28 cellular contexts compared by ENCODE assay signal in the genomic region with DNA sequence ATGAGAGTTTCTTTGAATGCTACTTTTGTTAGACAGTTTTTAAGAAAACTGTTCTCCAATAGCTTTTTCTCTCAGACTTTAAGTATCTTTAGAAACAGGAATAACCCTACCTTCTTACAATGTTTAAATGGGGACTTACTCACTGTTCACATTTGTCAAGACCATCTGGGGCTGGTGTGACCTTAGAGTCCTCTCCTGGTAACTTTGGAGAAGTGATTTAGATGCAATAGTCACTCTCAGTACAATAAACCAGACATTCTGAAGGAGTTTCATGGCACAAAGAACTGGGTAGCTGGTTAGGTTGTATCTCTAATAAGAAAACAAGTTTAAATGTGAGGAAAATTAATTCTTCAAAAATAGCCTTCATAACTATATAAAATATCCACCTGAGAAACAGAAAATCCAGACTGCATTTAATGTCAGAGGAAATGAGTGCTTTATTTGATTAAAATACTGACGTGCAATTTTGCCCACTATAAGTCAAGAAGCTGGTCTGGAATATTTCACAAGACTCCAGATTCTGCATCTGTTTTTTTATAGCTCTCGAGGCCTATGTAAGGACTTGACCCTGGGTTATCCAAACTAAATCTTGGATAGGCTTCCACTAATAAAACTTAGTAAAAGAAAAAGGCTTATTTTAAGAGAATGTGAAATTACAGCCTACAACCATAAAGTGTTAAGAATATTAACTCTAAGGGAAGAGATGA.
DNase-seq lines count a peak whose midpoint lies in the region; FAIRE-seq and TF ChIP-seq lines count a peak whose summit lies in the region.
"Had no signal": no experiment of that assay in that cellular context is flagged by ENCODE, and none has a peak within 500 bp of the region (broad histone marks: within the 10 kb centered on the region; RNA-seq: fewer than 3 reads in every experiment).

No MANE protein-coding gene starts in this region.

- no peak overlapping the region for H3K27ac ChIP-seq in osteoblast (ENCODE audit: low read depth, low read length)
- H3K27ac ChIP-seq in Peyer's patch = no peak overlapping the region
- H3K27ac ChIP-seq: ascending aorta, skin epidermis, thyroid gland had no signal

- H3K4me3 ChIP-seq in osteoblast (ENCODE audit: insufficient read depth, low read length) (no peak overlapping the region), Peyer's patch (no peak overlapping the region)
- H3K4me3 ChIP-seq: ascending aorta, skin epidermis, thyroid gland had no signal

- H3K27me3 ChIP-seq in osteoblast (ENCODE audit: insufficient read depth, low read length) = no peaks in the 10 kb centered on the region
- H3K27me3 ChIP-seq in Peyer's patch = no peaks in the 10 kb centered on the region
- H3K27me3 ChIP-seq: ascending aorta, thyroid gland had no signal

- H2AFZ ChIP-seq in osteoblast (ENCODE audit: low read length) = no peak overlapping the region

- TF ChIP-seq POLR2A in Peyer's patch (IDR thresholded peaks at IDR 0.05) = no peak

- DNase-seq in NOMO-1 treated with DMSO at 0.1 percent for 48 hours (lab: John Stamatoyannopoulos, UW; ENCODE audit: unreplicated experiment) (peak; percentile 1), NOMO-1 treated with dmso at 0.1 percent for 144 hours (lab: John Stamatoyannopoulos, UW; ENCODE audit: unreplicated experiment) (no peak), RPMI7951 (ENCODE audit: low read depth) (peak; percentile 4), osteoblast (ENCODE audit: insufficient read length, low spot score, missing footprints) (peak; percentile 66), NCI-H510A treated with DMSO at 0.1 percent for 48 hours (lab: John Stamatoyannopoulos, UW) (no peak), NCI-H82 (lab: John Stamatoyannopoulos, UW) (no peak), Peyer's patch (no peak)
- DNase-seq: 8988T; activated B cell treated with CpG ODN at 0.5 μM for 24 hours; activated CD8-positive, alpha-beta memory T cell treated with anti-CD3 and anti-CD28 coated beads, Interleukin-2, amount 50 U/mL, for 48 hours; activated naive CD4-positive, alpha-beta T cell treated with anti-CD3 and anti-CD28 coated beads, Interleukin-2, amount 50 U/mL, for 16 hours; DMS153; glutamatergic neuron; naive B cell; NCI-H1417; NCI-H2081; NCI-H2227 treated with DMSO at 0.1 percent for 48 hours; Right ventricle myocardium superior; stimulated activated naive CD8-positive, alpha-beta T cell treated with anti-CD3 and anti-CD28 coated beads, Interleukin-15, amount 100 ng/mL, for 72 hours; SW 1271; thyroid gland had no signal

- H3K4me1 ChIP-seq in osteoblast (ENCODE audit: insufficient read depth, low read length) (no peaks in the 10 kb centered on the region), Peyer's patch (no peaks in the 10 kb centered on the region)
- H3K4me1 ChIP-seq: ascending aorta, thyroid gland had no signal

- H3K9me3 ChIP-seq in osteoblast (ENCODE audit: low read depth, low read length) = no peaks in the 10 kb centered on the region
- no peaks in the 10 kb centered on the region for H3K9me3 ChIP-seq in Peyer's patch
- H3K9me3 ChIP-seq: ascending aorta, thyroid gland had no signal

- H3K36me3 ChIP-seq in osteoblast (ENCODE audit: insufficient read depth, low read length) (no peaks in the 10 kb centered on the region), Peyer's patch (no peaks in the 10 kb centered on the region)
- H3K36me3 ChIP-seq: ascending aorta, thyroid gland had no signal

- FAIRE-seq in endometrium (lab: Jason Lieb, UNC) = peak; percentile 93
- FAIRE-seq: G401.6, GM19239, H54, islet of Langerhans had no signal

- H4K20me1 ChIP-seq in osteoblast (ENCODE audit: insufficient read depth, low read length) = no peaks in the 10 kb centered on the region

- TF ChIP-seq CTCF in osteoblast (IDR thresholded peaks at IDR 0.05; ENCODE audit: extremely low read depth, low read depth, low read length) (no peak), Peyer's patch (IDR thresholded peaks at IDR 0.05) (peak in 1 of 6 experiments; percentile 13)

- H3K79me2 ChIP-seq in osteoblast (ENCODE audit: insufficient read depth, low read length) = no peaks in the 10 kb centered on the region

- H3K4me2 ChIP-seq in osteoblast (ENCODE audit: insufficient read depth, low read length) = no peak overlapping the region

Comparison
In these comparisons a context has a peak if more than half of its experiments do, and no peak if none do; other contexts are left out.
1. DNase-seq: peak in NOMO-1 treated with DMSO at 0.1 percent for 48 hours (single experiment), RPMI7951 (single experiment) and osteoblast (single experiment); none in NOMO-1 treated with dmso at 0.1 percent for 144 hours (single experiment), NCI-H510A treated with DMSO at 0.1 percent for 48 hours (single experiment), NCI-H82 (single experiment) and Peyer's patch (0 of 3).